8 cellular contexts compared by ENCODE assay signal in the genomic region with DNA sequence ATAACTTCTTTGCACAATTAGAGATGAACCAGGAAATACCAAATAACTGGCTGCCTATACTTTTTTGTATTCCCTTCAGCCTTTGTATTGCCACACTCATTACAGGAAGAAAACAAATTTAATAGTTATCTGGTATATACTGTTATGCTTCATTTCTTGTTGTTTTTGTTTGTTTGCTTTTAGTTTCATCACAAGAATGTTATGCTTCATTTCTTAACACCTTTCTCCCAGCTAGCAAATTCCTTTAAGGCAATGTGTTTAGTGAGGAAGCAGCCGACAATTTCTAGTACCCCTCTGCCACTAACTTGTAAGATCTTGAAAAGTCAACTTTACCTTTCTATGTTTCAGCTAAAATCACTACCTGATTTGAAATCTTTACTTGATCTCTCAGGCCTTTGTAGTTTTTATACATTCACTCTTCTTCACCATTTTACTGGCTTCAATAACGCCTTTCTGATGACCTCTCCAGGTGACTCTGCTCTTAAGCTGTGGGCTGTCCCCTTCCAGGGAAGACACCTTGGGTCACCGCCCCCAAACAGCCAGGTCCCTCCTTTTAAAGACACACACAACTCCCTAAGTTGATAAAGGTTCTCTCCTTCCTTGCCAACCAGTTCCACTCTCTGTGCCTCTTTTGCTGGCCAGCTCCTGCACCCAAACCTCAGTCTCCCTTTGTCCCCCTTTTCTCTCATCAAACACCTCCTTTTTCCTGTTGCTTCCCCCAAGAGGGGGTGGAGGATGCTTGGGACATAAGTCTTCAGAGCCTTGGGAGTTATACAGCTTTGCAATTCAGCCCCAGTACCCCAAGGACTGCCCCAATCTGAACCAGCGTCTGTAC. TPM values are rescaled to one million over a fixed set of nuclear protein-coding genes. Genes with fewer than 3 reads are reported as not detected.
A peak's percentile ranks its signal among the peaks of the same experiment; 100 is the strongest.
DNase-seq lines count a peak whose midpoint lies in the region; ATAC-seq and TF ChIP-seq lines count a peak whose summit lies in the region.

No MANE protein-coding gene starts in this region.

- intact Hi-C loops in CD8-positive, alpha-beta T cell (cut with DNase I, micrococcal nuclease), result loop anchor here (1.0 to 10.0 kb wide), 6 partner anchors 52 to 1131 kb away; a partner anchor contains a TSS
- intact Hi-C loops in Right ventricle myocardium superior (cut with DNase I), result no loop called here

- peak overlapping the region; percentile 13 for H2BK12ac ChIP-seq in trophoblast cell (ENCODE audit: low read length)

- WGBS in trophoblast cell (ENCODE audit: extremely low coverage, insufficient coverage, insufficient read length), result no CpG with 5 or more reads among the region's 4 CpGs
- 6 to 7% methylated on average over 4 of the region's 4 CpGs for WGBS in upper lobe of left lung, 2 donors

- TF ChIP-seq EP300 in upper lobe of left lung (IDR thresholded peaks at IDR 0.05), result no peak

- no peaks in the 10 kb centered on the region for H3K9me3 Mint-ChIP-seq in CD8-positive, alpha-beta T cell
- H3K9me3 Mint-ChIP-seq in activated naive CD4-positive, alpha-beta T cell treated with anti-CD3 and anti-CD28 coated beads, Interleukin-2, amount 10 ng/mL, durations not matched to agents 7 days and 5 days, result no peaks in the 10 kb centered on the region

- H3K79me1 ChIP-seq in trophoblast cell (ENCODE audit: low read length), result peaks cover 9% of the 10 kb centered on the region

- H3K27ac ChIP-seq in CD8-positive, alpha-beta T cell (ENCODE audit: low read depth, low read length), result peak overlapping the region; percentile 38
- H3K27ac ChIP-seq in trophoblast cell (ENCODE audit: low read depth, low read length) (peak overlapping the region; percentile 85), upper lobe of left lung (peak overlapping the region; percentile 91 to 98 (median 94))

- peaks cover 31% of the 10 kb centered on the region for H4K20me1 ChIP-seq in Loucy (ENCODE audit: insufficient read depth, low read length, poor library complexity, severe bottlenecking)

- no peaks in the 10 kb centered on the region for H3K27me3 Mint-ChIP-seq in CD8-positive, alpha-beta T cell (ENCODE audit: low read depth)
- H3K27me3 Mint-ChIP-seq in activated naive CD4-positive, alpha-beta T cell treated with anti-CD3 and anti-CD28 coated beads, Interleukin-2, amount 10 ng/mL, durations not matched to agents 7 days and 5 days, result peaks cover 9% of the 10 kb centered on the region

- H3K4me1 ChIP-seq in CD8-positive, alpha-beta T cell (ENCODE audit: insufficient read depth, low read length), result peaks cover 21% of the 10 kb centered on the region
- peaks cover 37% of the 10 kb centered on the region for H3K4me1 ChIP-seq in Loucy (ENCODE audit: insufficient read depth, low read length, poor library complexity, severe bottlenecking)
- H3K4me1 ChIP-seq in trophoblast cell (ENCODE audit: control insufficient read depth in 1 of 2, insufficient read depth in 2 of 2, low read length in 2 of 2), result no peaks in the 10 kb centered on the region
- peaks cover 21 to 31% (median 25%) of the 10 kb centered on the region in 4 donors for H3K4me1 ChIP-seq in upper lobe of left lung

- H3K27ac Mint-ChIP-seq in CD8-positive, alpha-beta T cell, result peak overlapping the region; percentile 97
- H3K27ac Mint-ChIP-seq in activated naive CD4-positive, alpha-beta T cell treated with anti-CD3 and anti-CD28 coated beads, Interleukin-2, amount 10 ng/mL, durations not matched to agents 7 days and 5 days, result peak overlapping the region; percentile 96

- H3K36me3 Mint-ChIP-seq in CD8-positive, alpha-beta T cell, result peaks cover 8% of the 10 kb centered on the region
- H3K36me3 Mint-ChIP-seq in activated naive CD4-positive, alpha-beta T cell treated with anti-CD3 and anti-CD28 coated beads, Interleukin-2, amount 10 ng/mL, durations not matched to agents 7 days and 5 days, result peaks cover 7% of the 10 kb centered on the region

- DNase-seq in CD8-positive, alpha-beta T cell, result peak; percentile 39 to 76 (median 72)
- DNase-seq in SK-N-DZ (ENCODE audit: low spot score) (peak; percentile 82), Right ventricle myocardium superior (peak; percentile 57), trophoblast cell (peak; percentile 80 to 89), upper lobe of left lung (peak in 1 of 2 donors; percentile 87)
- DNase-seq in activated naive CD4-positive, alpha-beta T cell treated with anti-CD3 and anti-CD28 coated beads, Interleukin-2, amount 10 ng/mL, durations not matched to agents 7 days and 5 days, result peak; percentile 89

- peak; percentile 47 for ATAC-seq in CD8-positive, alpha-beta T cell
- ATAC-seq in GM21619 (IDR thresholded peaks at IDR 0.05; ENCODE audit: unreplicated experiment), result peak; percentile 59
- ATAC-seq in Right ventricle myocardium superior (ENCODE audit: poor library complexity), result peak; percentile 62
- peak; percentile 64 to 84 for ATAC-seq in upper lobe of left lung (ENCODE audit: low FRiP score in 2 of 2)

- H2BK120ac ChIP-seq in trophoblast cell (ENCODE audit: insufficient read depth, low read length, poor library complexity), result peak overlapping the region; percentile 67

- peak overlapping the region; percentile 88 for H3K14ac ChIP-seq in trophoblast cell (ENCODE audit: low read length)

- H2AK5ac ChIP-seq in trophoblast cell (ENCODE audit: low read length), result peak overlapping the region; percentile 77

- H3K4me2 ChIP-seq in Loucy (ENCODE audit: low read depth, low read length, poor library complexity, severe bottlenecking) (peak overlapping the region; percentile 84), trophoblast cell (ENCODE audit: low read length) (peak overlapping the region; percentile 87)

- H3K9me2 ChIP-seq in Loucy (replicated peaks; ENCODE audit: low read depth, low read length), result no peaks in the 10 kb centered on the region

- H4K91ac ChIP-seq in trophoblast cell (ENCODE audit: low read depth, low read length), result peak overlapping the region; percentile 87

- no peak for TF ChIP-seq CTCF in CD8-positive, alpha-beta T cell (IDR thresholded peaks at IDR 0.05)
- TF ChIP-seq CTCF in Loucy (conservative IDR thresholded peaks at IDR 0.05; ENCODE audit: low read length) (no peak), upper lobe of left lung (IDR thresholded peaks at IDR 0.05) (no peak)

- POLR2A ChIA-PET in CD8-positive, alpha-beta T cell (lab: Charles Lee), result no interaction called here

- H3K79me2 ChIP-seq in Loucy (ENCODE audit: insufficient read depth, low read length) (peaks cover 52% of the 10 kb centered on the region), trophoblast cell (ENCODE audit: control insufficient read depth, insufficient read depth, low read length, poor library complexity) (peaks cover 15% of the 10 kb centered on the region)

- H3K27me3 ChIP-seq in CD8-positive, alpha-beta T cell (ENCODE audit: insufficient read depth, low read length), result no peaks in the 10 kb centered on the region
- H3K27me3 ChIP-seq in Loucy (ENCODE audit: insufficient read depth, low read length, poor library complexity, severe bottlenecking) (no peaks in the 10 kb centered on the region), trophoblast cell (ENCODE audit: insufficient read depth, low read length) (no peaks in the 10 kb centered on the region), upper lobe of left lung (no peaks in the 10 kb centered on the region)

- no peak overlapping the region for H3K23ac ChIP-seq in trophoblast cell (ENCODE audit: low read length)

- peak overlapping the region; percentile 92 for H4K8ac ChIP-seq in trophoblast cell (ENCODE audit: low read depth, low read length)

- H3K4me3 Mint-ChIP-seq in CD8-positive, alpha-beta T cell, result peak overlapping the region; percentile 98
- H3K4me3 Mint-ChIP-seq in activated naive CD4-positive, alpha-beta T cell treated with anti-CD3 and anti-CD28 coated beads, Interleukin-2, amount 10 ng/mL, durations not matched to agents 7 days and 5 days, result peak overlapping the region; percentile 94

- H3K4me1 Mint-ChIP-seq in CD8-positive, alpha-beta T cell (ENCODE audit: low read depth), result peaks cover 49% of the 10 kb centered on the region
- H3K4me1 Mint-ChIP-seq in activated naive CD4-positive, alpha-beta T cell treated with anti-CD3 and anti-CD28 coated beads, Interleukin-2, amount 10 ng/mL, durations not matched to agents 7 days and 5 days, result peaks cover 33% of the 10 kb centered on the region

- CTCF ChIA-PET in CD8-positive, alpha-beta T cell (lab: Charles Lee), result interaction anchor here (0.7 to 3.8 kb wide), 4 partner anchors 11 to 1157 kb away, joined by 3 to 12 read pairs (median 6); no protein-coding TSS in a partner anchor
- CTCF ChIA-PET in activated naive CD4-positive, alpha-beta T cell treated with anti-CD3 and anti-CD28 coated beads, Interleukin-2, amount 10 ng/mL, durations not matched to agents 7 days and 5 days (lab: Charles Lee), result interaction anchor here (0.9 kb wide), 1 partner anchor 50 kb away, joined by 4 read pairs; no protein-coding TSS in a partner anchor

- H3F3A ChIP-seq in Loucy (ENCODE audit: low read depth), result no peaks in the 10 kb centered on the region

- peak overlapping the region; percentile 97 for H3K4ac ChIP-seq in trophoblast cell (ENCODE audit: low read depth, low read length)

- no peaks in the 10 kb centered on the region for H3K9me3 ChIP-seq in CD8-positive, alpha-beta T cell (ENCODE audit: low read length)
- no peaks in the 10 kb centered on the region for H3K9me3 ChIP-seq in Loucy (ENCODE audit: insufficient read depth, low read depth, low read length)
- H3K9me3 ChIP-seq in trophoblast cell (ENCODE audit: insufficient read depth, low read depth, low read length), result no peaks in the 10 kb centered on the region
- H3K9me3 ChIP-seq in upper lobe of left lung, result no peaks in the 10 kb centered on the region

- H3K18ac ChIP-seq in trophoblast cell (ENCODE audit: low read length), result peak overlapping the region; percentile 96

- H3K9ac ChIP-seq in Loucy (ENCODE audit: low read depth, low read length, poor library complexity, severe bottlenecking) (peak overlapping the region; percentile 75), trophoblast cell (ENCODE audit: low read length) (peak overlapping the region; percentile 91)

- peak in 3 of 4 donors; percentile 12 to 57 (median 44) for TF ChIP-seq POLR2A in upper lobe of left lung (IDR thresholded peaks at IDR 0.05)

- peak overlapping the region; percentile 89 for H3K4me3 ChIP-seq in CD8-positive, alpha-beta T cell (ENCODE audit: low read depth, low read length)
- H3K4me3 ChIP-seq in Loucy (ENCODE audit: low read length, poor library complexity, severe bottlenecking), result peak overlapping the region; percentile 77
- peak overlapping the region; percentile 91 for H3K4me3 ChIP-seq in trophoblast cell (ENCODE audit: low read depth, low read length)
- H3K4me3 ChIP-seq in upper lobe of left lung, result peak overlapping the region; percentile 86 to 98 (median 92)

- H3K36me3 ChIP-seq in CD8-positive, alpha-beta T cell (ENCODE audit: insufficient read depth, low read length), result no peaks in the 10 kb centered on the region
- H3K36me3 ChIP-seq in Loucy (ENCODE audit: insufficient read depth, low read length), result no peaks in the 10 kb centered on the region
- no peaks in the 10 kb centered on the region for H3K36me3 ChIP-seq in trophoblast cell (ENCODE audit: control insufficient read depth in 1 of 2, insufficient read depth in 2 of 2, low read length in 2 of 2)
- H3K36me3 ChIP-seq in upper lobe of left lung, result no peaks in the 10 kb centered on the region

- H2AFZ ChIP-seq in Loucy (ENCODE audit: low read length), result peak overlapping the region; percentile 58
- peak overlapping the region; percentile 93 for H2AFZ ChIP-seq in trophoblast cell (ENCODE audit: insufficient read depth, low read length, poor library complexity)

- H4K12ac ChIP-seq in trophoblast cell (ENCODE audit: low read depth, low read length), result peak overlapping the region; percentile 92

- H2BK5ac ChIP-seq in trophoblast cell (ENCODE audit: low read depth, low read length, poor library complexity), result peak overlapping the region; percentile 93

RNA-seq across cellular contexts. Expression of a gene that starts 1.2 kb away (rescaled TPM):
- 10 to 100 TPM; 13.0 to 13.5 TPM for total RNA-seq in CD8-positive, alpha-beta T cell
- 7.9 and 9.1 TPM in 2 replicates for polyA plus RNA-seq in SK-N-DZ (2014; cell fraction: cytosol; rRNA removed)
- polyA plus RNA-seq in SK-N-DZ (2014; cell fraction: nucleus; rRNA removed), result 6.8 and 9.1 TPM in 2 replicates
- 13.4 TPM for total RNA-seq in Right ventricle myocardium superior
- 33.7 and 35.6 TPM in 2 replicates for polyA plus RNA-seq in trophoblast cell (2013)
- total RNA-seq in upper lobe of left lung, result 10 to 100 TPM; 23.0 to 68.1 (median 25.8) TPM

RNA-seq across cellular contexts. Expression of a gene that starts 48.4 kb away (rescaled TPM):
- 10 to 100 TPM; 26.3 to 26.4 TPM for total RNA-seq in CD8-positive, alpha-beta T cell
- 12.2 and 19.7 TPM in 2 replicates for polyA plus RNA-seq in SK-N-DZ (2014; cell fraction: cytosol; rRNA removed)
- 139 and 176 TPM in 2 replicates for polyA plus RNA-seq in SK-N-DZ (2014; cell fraction: nucleus; rRNA removed)
- total RNA-seq in Right ventricle myocardium superior (21.0 TPM), upper lobe of left lung (10 to 100 TPM; 12.9 to 49.2 (median 25.1) TPM)
- 12.2 and 12.9 TPM in 2 replicates for polyA plus RNA-seq in trophoblast cell (2013)

RNA-seq across cellular contexts. Expression of a gene that starts 52.2 kb away (rescaled TPM):
- 10 to 100 TPM in 1 of 2 experiments, 1 to 10 TPM in 1; 6.5 to 12.7 TPM for total RNA-seq in CD8-positive, alpha-beta T cell
- 32.4 and 41.2 TPM in 2 replicates for polyA plus RNA-seq in SK-N-DZ (2014; cell fraction: cytosol; rRNA removed)
- polyA plus RNA-seq in SK-N-DZ (2014; cell fraction: nucleus; rRNA removed), result 79.1 and 82.7 TPM in 2 replicates
- total RNA-seq in Right ventricle myocardium superior, result 137 TPM
- polyA plus RNA-seq in trophoblast cell (2013), result 57.8 and 58.0 TPM in 2 replicates
- total RNA-seq in upper lobe of left lung, result 100 to 1,000 TPM; 110 to 377 (median 203) TPM

Comparison
In these comparisons a context has a peak if more than half of its experiments do, and no peak if none do; other contexts are left out.
1. H3K27ac ChIP-seq: peak in every context shown above with its lines; median percentile 94 in upper lobe of left lung; 85 in trophoblast cell; 38 in CD8-positive, alpha-beta T cell.
2. RNA of a gene that starts 52.2 kb away (total RNA-seq): 110 to 377 TPM in upper lobe of left lung and 137 TPM in Right ventricle myocardium superior (single experiment); 6.5 to 12.7 TPM in CD8-positive, alpha-beta T cell; every median in the first group is over 4 times any median in the second.
3. Peak in every context shown above with its lines, with median percentiles within 50 percentile points of each other: ATAC-seq and H3K4me3 ChIP-seq.